1 cellular context compared by ENCODE assay signal in the genomic region with DNA sequence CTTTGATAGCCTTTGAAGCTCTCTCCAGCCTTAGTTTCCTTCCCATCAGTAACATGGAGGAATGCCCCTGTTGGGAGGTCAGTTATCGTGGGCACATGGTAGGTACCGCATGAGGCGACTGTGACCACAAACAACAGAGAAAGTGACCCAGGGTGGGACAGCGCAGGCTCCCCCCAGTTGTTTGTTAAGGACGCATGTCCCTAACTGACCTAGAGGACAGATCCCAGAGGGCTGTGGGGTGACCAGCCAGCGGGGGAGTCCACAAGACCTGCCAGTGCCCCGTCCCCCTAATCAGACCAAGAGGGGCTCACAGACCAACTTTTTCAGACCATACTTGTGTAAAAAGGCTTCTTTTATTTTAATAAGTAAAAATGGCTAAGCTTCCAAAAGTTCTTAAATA.
TF ChIP-seq lines count a peak whose summit lies in the region.

No MANE protein-coding gene starts in this region.

TF ChIP-seq in H1, 55 proteins besides CTCF, POLR2A, EP300 and RAD21:
- TF ChIP-seq HDAC2 (IDR thresholded peaks at IDR 0.05; ENCODE audit: borderline replicate concordance in 1 of 2, low read depth in 2 of 2, low read length in 2 of 2) (no peak), CREB1 (IDR thresholded peaks at IDR 0.05) (no peak), SIN3A (conservative IDR thresholded peaks at IDR 0.05 in 1 of 2, IDR thresholded peaks at IDR 0.05 in 1 of 2; ENCODE audit: low read depth in 1 of 2, low read length in 2 of 2) (no peak), CHD1 (IDR thresholded peaks at IDR 0.05; ENCODE audit: low read depth, low read length) (no peak), GABPA (IDR thresholded peaks at IDR 0.05; ENCODE audit: borderline replicate concordance, insufficient read depth, low read length) (no peak), SIX5 (IDR thresholded peaks at IDR 0.05; ENCODE audit: low read depth, low read length) (no peak), TCF12 (IDR thresholded peaks at IDR 0.05; ENCODE audit: low read depth, low read length) (no peak), CTBP2 (IDR thresholded peaks at IDR 0.05; ENCODE audit: borderline replicate concordance, insufficient read depth, insufficient read length, low read length) (no peak), TBP (IDR thresholded peaks at IDR 0.05; ENCODE audit: low read depth, low read length) (no peak), TAF1 (IDR thresholded peaks at IDR 0.05; ENCODE audit: low read depth, low read length) (no peak), FOSL1 (IDR thresholded peaks at IDR 0.05; ENCODE audit: insufficient read depth, low read depth, low read length) (no peak), RXRA (IDR thresholded peaks at IDR 0.05; ENCODE audit: insufficient read depth, low read depth, low read length) (no peak), BACH1 (IDR thresholded peaks at IDR 0.05; ENCODE audit: low read length) (no peak), SIRT6 (IDR thresholded peaks at IDR 0.05; ENCODE audit: low read length) (no peak)
- TF ChIP-seq, protein P1, sequence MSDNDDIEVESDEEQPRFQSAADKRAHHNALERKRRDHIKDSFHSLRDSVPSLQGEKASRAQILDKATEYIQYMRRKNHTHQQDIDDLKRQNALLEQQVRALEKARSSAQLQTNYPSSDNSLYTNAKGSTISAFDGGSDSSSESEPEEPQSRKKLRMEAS (IDR thresholded peaks at IDR 0.05): no peak
TF ChIP-seq in H1: peak in this region for 0.
